ENCODE assay signal across 7 cellular contexts in genomic region chr13:105762096-105762495, GRCh38.
"Had no signal": no experiment of that assay in that cellular context is flagged by ENCODE, and none has a peak within 500 bp of the region (broad histone marks: within the 10 kb centered on the region; RNA-seq: fewer than 3 reads in every experiment).

No MANE protein-coding gene starts in this region.

- H3K9me3 Mint-ChIP-seq: HFFc6 had no signal

- ATAC-seq: HCT116, K562 had no signal

- DNase-seq: GM23248, GOT3, H7, HFFc6, IMR-90 had no signal

- H3K4me3 Mint-ChIP-seq: HFFc6 had no signal

- H3K27ac Mint-ChIP-seq: HFFc6 had no signal
